In the genomic region with DNA sequence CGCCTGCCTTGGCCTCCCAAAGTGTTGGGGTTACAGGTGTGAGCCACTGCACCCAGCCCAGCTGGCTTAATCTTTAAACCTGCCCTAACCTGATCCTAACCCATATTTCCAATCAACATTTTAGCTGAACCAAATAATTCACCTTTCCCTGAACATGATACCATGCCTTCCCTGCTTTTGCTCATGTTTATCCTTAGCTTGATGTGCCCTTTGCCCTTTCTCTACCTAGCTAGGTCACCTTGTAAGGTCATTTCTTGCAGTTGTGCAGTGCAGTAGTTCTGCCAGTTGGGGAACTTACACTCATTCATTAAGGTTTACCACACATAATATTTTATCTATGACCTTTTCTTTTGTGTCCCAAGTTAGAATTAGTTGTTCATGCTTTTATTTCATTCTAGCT, we compare ENCODE assay signal across 1 cellular context.
TF ChIP-seq lines count a peak whose summit lies in the region.

No MANE protein-coding gene starts in this region.

TF ChIP-seq in IMR-90, 13 proteins besides CTCF, POLR2A, EP300 and RAD21 (continued from another document):
- TF ChIP-seq MAFK (IDR thresholded peaks at IDR 0.05; ENCODE audit: low read depth, low read length): no peak
